Comparison of ENCODE assay signal across 8 cellular contexts in genomic region chr3:127970966-127971592, GRCh38. TPM values are rescaled to one million over a fixed set of nuclear protein-coding genes. Genes with fewer than 3 reads are reported as not detected.
DNase-seq lines count a peak whose midpoint lies in the region; ATAC-seq and TF ChIP-seq lines count a peak whose summit lies in the region.

No MANE protein-coding gene starts in this region.

- peak; percentile 78 to 80 for ATAC-seq in right cardiac atrium
- peak; percentile 62 to 91 for ATAC-seq in gastrocnemius medialis
- no peak for ATAC-seq in GM19467 (IDR thresholded peaks at IDR 0.05; ENCODE audit: unreplicated experiment)
- ATAC-seq in GM21723 (IDR thresholded peaks at IDR 0.05; ENCODE audit: unreplicated experiment): no peak

- in situ Hi-C loops in HAP-1 (cut with MboI; ENCODE audit: low sequenced_read_pairs) (loop anchor here (25.0 kb wide), 1 partner anchor 284 kb away; no protein-coding TSS in a partner anchor), gastrocnemius medialis (cut with MboI; ENCODE audit: low sequenced_read_pairs in 4 of 4) (loop anchor here in 2 of 4 donors (10.0 to 25.0 kb wide), 2 partner anchors 309 to 326 kb away; partner anchors contain the start of gene ABTB1 (in 1 of the 2))

- intact Hi-C loops in adrenal gland (cut with DNase I): loop anchor here in 1 of 2 donors (5.0 to 10.0 kb wide), 2 partner anchors 319 to 396 kb away; no protein-coding TSS in a partner anchor
- intact Hi-C loops in right cardiac atrium (cut with DNase I): loop anchor here (5.0 to 10.0 kb wide), 3 partner anchors 146 to 396 kb away; partner anchors contain the start of gene MGLL (in 1 of the 4)
- intact Hi-C loops in gastrocnemius medialis (cut with DNase I; ENCODE audit: low total_unique reads): loop anchor here (1.0 to 10.0 kb wide), 3 partner anchors 139 to 396 kb away; no protein-coding TSS in a partner anchor

- DNase-seq in DMS 273 (lab: John Stamatoyannopoulos, UW; ENCODE audit: unreplicated experiment): peak; percentile 81
- peak; percentile 45 to 49 for DNase-seq in HAP-1 (ENCODE audit: low spot score in 2 of 2)
- peak; percentile 44 for DNase-seq in NCI-H2196 treated with DMSO at 0.1 percent for 48 hours (lab: John Stamatoyannopoulos, UW; ENCODE audit: unreplicated experiment)
- peak; percentile 40 to 73 (median 53) for DNase-seq in adrenal gland
- DNase-seq in right cardiac atrium: no peak
- no peak for DNase-seq in gastrocnemius medialis

- peak; percentile 71 to 84 (median 78) for TF ChIP-seq CTCF in adrenal gland (IDR thresholded peaks at IDR 0.05)
- TF ChIP-seq CTCF in gastrocnemius medialis (IDR thresholded peaks at IDR 0.05 in 4 of 5, conservative IDR thresholded peaks at IDR 0.05 in 1 of 5): peak; percentile 44 to 76 (median 63)

- H3K4me1 ChIP-seq in HAP-1 (no peaks in the 10 kb centered on the region), adrenal gland (replicated peaks in 1 of 2) (no peaks in the 10 kb centered on the region), right cardiac atrium (ENCODE audit: control insufficient read depth, insufficient read depth, low read length) (no peaks in the 10 kb centered on the region), gastrocnemius medialis (no peaks in the 10 kb centered on the region)

- no peak overlapping the region for H3K4me3 ChIP-seq in HAP-1
- no peak overlapping the region for H3K4me3 ChIP-seq in adrenal gland
- no peak overlapping the region for H3K4me3 ChIP-seq in right cardiac atrium (ENCODE audit: low read length)
- no peak overlapping the region for H3K4me3 ChIP-seq in gastrocnemius medialis

- peaks cover 34% of the 10 kb centered on the region for H3K27me3 ChIP-seq in HAP-1 (ENCODE audit: low read depth)
- H3K27me3 ChIP-seq in adrenal gland: no peaks in the 10 kb centered on the region
- no peaks in the 10 kb centered on the region for H3K27me3 ChIP-seq in right cardiac atrium (ENCODE audit: control insufficient read depth, insufficient read depth)
- no peaks in the 10 kb centered on the region for H3K27me3 ChIP-seq in gastrocnemius medialis

- H3K36me3 ChIP-seq in HAP-1 (replicated peaks): no peaks in the 10 kb centered on the region
- H3K36me3 ChIP-seq in adrenal gland (replicated peaks in 1 of 2): no peaks in the 10 kb centered on the region
- H3K36me3 ChIP-seq in gastrocnemius medialis: no peaks in the 10 kb centered on the region

- H3K9me3 ChIP-seq in HAP-1 (no peaks in the 10 kb centered on the region), adrenal gland (replicated peaks in 1 of 3) (no peaks in the 10 kb centered on the region), right cardiac atrium (ENCODE audit: control insufficient read depth, low read length) (no peaks in the 10 kb centered on the region), gastrocnemius medialis (no peaks in the 10 kb centered on the region)

- H3K27ac ChIP-seq in adrenal gland (no peak overlapping the region), right cardiac atrium (ENCODE audit: low read length) (no peak overlapping the region), gastrocnemius medialis (no peak overlapping the region)

- no peak for TF ChIP-seq POLR2A in adrenal gland (IDR thresholded peaks at IDR 0.05)
- TF ChIP-seq POLR2A in gastrocnemius medialis (IDR thresholded peaks at IDR 0.05): no peak

- 58 to 64% (median 60%) methylated on average over 4 of the region's 4 CpGs for WGBS in adrenal gland, 4 donors
- 62% methylated on average over 4 of the region's 4 CpGs for WGBS in right cardiac atrium

RNA-seq across cellular contexts. Expression of gene KBTBD12, which starts 56.0 kb away (rescaled TPM):
- total RNA-seq in adrenal gland: under 1 TPM; 0.07 to 0.95 (median 0.33) TPM
- under 1 TPM; 0.24 to 0.57 (median 0.55) TPM for polyA plus RNA-seq in adrenal gland
- total RNA-seq in right cardiac atrium: 1 to 10 TPM; 3.8 to 8.1 (median 5.9) TPM
- 4.3 TPM for polyA plus RNA-seq in right cardiac atrium
- 10 to 100 TPM; 16.0 to 28.7 (median 22.1) TPM for total RNA-seq in gastrocnemius medialis

Comparison
In these comparisons a context has a peak if more than half of its experiments do, and no peak if none do; other contexts are left out.
1. DNase-seq: peak in DMS 273 (single experiment), HAP-1 (2 of 2), NCI-H2196 treated with DMSO at 0.1 percent for 48 hours (single experiment) and adrenal gland (7 of 7); none in right cardiac atrium (0 of 3) and gastrocnemius medialis (0 of 2).
2. ATAC-seq: peak in right cardiac atrium (2 of 2) and gastrocnemius medialis (2 of 2); none in GM19467 (single experiment) and GM21723 (single experiment).